Comparison of ENCODE assay signal across 9 cellular contexts in the genomic region with DNA sequence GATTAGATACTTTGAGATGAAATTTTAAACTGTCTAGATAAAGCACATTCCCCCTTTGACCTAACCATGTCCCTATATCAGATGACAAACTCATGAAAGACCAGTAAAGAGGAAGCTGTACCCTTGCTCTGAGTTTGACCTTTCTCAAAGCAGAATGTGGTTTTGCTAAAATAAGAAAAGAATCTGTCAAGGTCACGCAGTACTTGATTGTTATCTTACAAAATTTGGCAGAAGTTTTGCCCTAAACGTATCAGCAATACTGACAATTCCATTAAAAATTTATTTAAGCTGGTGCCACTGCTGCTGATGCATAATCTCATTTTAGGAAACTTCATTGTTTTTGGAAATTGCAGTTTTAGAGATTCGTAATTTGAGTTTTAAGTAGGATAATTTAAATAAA. TPM values are rescaled to one million over a fixed set of nuclear protein-coding genes. Genes with fewer than 3 reads are reported as not detected.
DNase-seq lines count a peak whose midpoint lies in the region; ATAC-seq and TF ChIP-seq lines count a peak whose summit lies in the region.
"Had no signal": no experiment of that assay in that cellular context is flagged by ENCODE, and none has a peak within 500 bp of the region (broad histone marks: within the 10 kb centered on the region; RNA-seq: fewer than 3 reads in every experiment).

No MANE protein-coding gene starts in this region.

- no peak for TF ChIP-seq CTCF in left lung (IDR thresholded peaks at IDR 0.05)

- intact Hi-C loops in left lung (cut with DNase I): no loop called here

- no peak for DNase-seq in left lung
- DNase-seq in NCI-H748 treated with DMSO at 0.1 percent for 48 hours (lab: John Stamatoyannopoulos, UW): no peak
- DNase-seq in NCI-H2107 (lab: John Stamatoyannopoulos, UW): no peak
- no peak for DNase-seq in activated T-cell treated with anti-CD3 and anti-CD28 coated beads, Interleukin-2, amount 50 U/mL, for 48 hours
- DNase-seq in effector CD8-positive, alpha-beta T cell (lab: John Stamatoyannopoulos, UW): no peak
- DNase-seq: NCI-H510A treated with DMSO at 0.1 percent for 48 hours had no signal

- H3K4me1 ChIP-seq in left lung: no peaks in the 10 kb centered on the region

- H3K36me3 ChIP-seq in KOPT-K1 (ENCODE audit: insufficient read depth, low read length) (no peaks in the 10 kb centered on the region), left lung (no peaks in the 10 kb centered on the region)

- H3K27ac ChIP-seq in KOPT-K1 (ENCODE audit: low read depth, low read length, poor library complexity, severe bottlenecking) (peak overlapping the region; percentile 19), left lung (no peak overlapping the region)

- H3K4me3 ChIP-seq in left lung: no peak overlapping the region

- H3K27me3 ChIP-seq in left lung: no peaks in the 10 kb centered on the region

- H3K9me3 ChIP-seq in KOPT-K1 (ENCODE audit: insufficient read depth, low read length, poor library complexity, severe bottlenecking) (peaks cover 4% of the 10 kb centered on the region), left lung (peaks cover 0 to 2% of the 10 kb centered on the region in 2 donors)

- ATAC-seq in GM18870 (IDR thresholded peaks at IDR 0.05; ENCODE audit: unreplicated experiment) (peak; percentile 86), HG02610 (IDR thresholded peaks at IDR 0.05; ENCODE audit: unreplicated experiment) (peak; percentile 89), left lung (peak; percentile 48)

RNA-seq across cellular contexts. Expression of gene GALM, which starts 31.2 kb away (rescaled TPM):
- total RNA-seq in left lung: 10 to 100 TPM; 12.8 to 21.3 TPM

RNA-seq across cellular contexts. Expression of gene HNRNPLL, which starts 32.0 kb away (rescaled TPM):
- total RNA-seq in left lung: 10 to 100 TPM; 44.2 to 51.6 TPM
